Comparison of ENCODE assay signal across 2 cellular contexts in genomic region chr6:33415831-33416230, GRCh38.
TF ChIP-seq lines count a peak whose summit lies in the region.

No MANE protein-coding gene starts in this region.

TF ChIP-seq in SK-N-SH, 30 proteins besides CTCF, POLR2A, EP300 and RAD21 (continued from another document):
- TF ChIP-seq SIN3A (IDR thresholded peaks at IDR 0.05; ENCODE audit: borderline replicate concordance, low read depth, low read length) (no peak), MAX (IDR thresholded peaks at IDR 0.05; ENCODE audit: low read depth) (no peak), IRF3 (IDR thresholded peaks at IDR 0.05; ENCODE audit: low read depth, low read length) (no peak), RXRA (IDR thresholded peaks at IDR 0.05; ENCODE audit: borderline replicate concordance, low read depth) (no peak), YY1 (IDR thresholded peaks at IDR 0.05; ENCODE audit: low read depth) (no peak), NRF1 (IDR thresholded peaks at IDR 0.05; ENCODE audit: low read depth, low read length) (no peak), USF1 (IDR thresholded peaks at IDR 0.05; ENCODE audit: borderline replicate concordance, low read depth) (no peak), TEAD4 (IDR thresholded peaks at IDR 0.05; ENCODE audit: borderline replicate concordance, insufficient read depth) (no peak), USF2 (IDR thresholded peaks at IDR 0.05; ENCODE audit: borderline replicate concordance, low read depth, low read length) (no peak), FOXM1 (IDR thresholded peaks at IDR 0.05; ENCODE audit: low read depth) (no peak), CHD2 (IDR thresholded peaks at IDR 0.05; ENCODE audit: low read length, partially characterized antibody) (no peak), REST (IDR thresholded peaks at IDR 0.05; ENCODE audit: low read depth, low read length) (no peak)

TF ChIP-seq in SK-N-SH treated with all-trans-retinoic acid at 6 μM for 48 hours, 23 proteins besides CTCF, POLR2A, EP300 and RAD21 (continued from another document):
- TF ChIP-seq, protein P1, sequence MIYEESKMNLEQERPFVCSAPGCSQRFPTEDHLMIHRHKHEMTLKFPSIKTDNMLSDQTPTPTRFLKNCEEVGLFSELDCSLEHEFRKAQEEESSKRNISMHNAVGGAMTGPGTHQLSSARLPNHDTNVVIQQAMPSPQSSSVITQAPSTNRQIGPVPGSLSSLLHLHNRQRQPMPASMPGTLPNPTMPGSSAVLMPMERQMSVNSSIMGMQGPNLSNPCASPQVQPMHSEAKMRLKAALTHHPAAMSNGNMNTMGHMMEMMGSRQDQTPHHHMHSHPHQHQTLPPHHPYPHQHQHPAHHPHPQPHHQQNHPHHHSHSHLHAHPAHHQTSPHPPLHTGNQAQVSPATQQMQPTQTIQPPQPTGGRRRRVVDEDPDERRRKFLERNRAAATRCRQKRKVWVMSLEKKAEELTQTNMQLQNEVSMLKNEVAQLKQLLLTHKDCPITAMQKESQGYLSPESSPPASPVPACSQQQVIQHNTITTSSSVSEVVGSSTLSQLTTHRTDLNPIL (CRISPR knock-in tag; IDR thresholded peaks at IDR 0.05; ENCODE audit: low read depth) = no peak
- TF ChIP-seq TCF4 (CRISPR knock-in tag; IDR thresholded peaks at IDR 0.05; ENCODE audit: borderline replicate concordance) (no peak), ARNTL (CRISPR knock-in tag; IDR thresholded peaks at IDR 0.05; ENCODE audit: borderline replicate concordance, low read depth) (no peak), PPARA (CRISPR knock-in tag; IDR thresholded peaks at IDR 0.05; ENCODE audit: borderline replicate concordance) (no peak), RARB (CRISPR knock-in tag; IDR thresholded peaks at IDR 0.05) (no peak), ISL1 (CRISPR knock-in tag; IDR thresholded peaks at IDR 0.05) (no peak), ZNF8 (CRISPR knock-in tag; IDR thresholded peaks at IDR 0.05) (no peak), CSDC2 (CRISPR knock-in tag; IDR thresholded peaks at IDR 0.05) (no peak), ESRRG (CRISPR knock-in tag; IDR thresholded peaks at IDR 0.05) (no peak)
